Comparison of ENCODE assay signal across 30 cellular contexts in genomic region chr1:221923921-221924598, GRCh38.
DNase-seq lines count a peak whose midpoint lies in the region; FAIRE-seq and TF ChIP-seq lines count a peak whose summit lies in the region.
"Had no signal": no experiment of that assay in that cellular context is flagged by ENCODE, and none has a peak within 500 bp of the region (broad histone marks: within the 10 kb centered on the region; RNA-seq: fewer than 3 reads in every experiment).

No MANE protein-coding gene starts in this region.

- no peaks in the 10 kb centered on the region for H3K4me1 ChIP-seq in astrocyte (ENCODE audit: insufficient read depth, low read length)
- H3K4me1 ChIP-seq: SJCRH30, thyroid gland had no signal

- H3K4me1 Mint-ChIP-seq in astrocyte (ENCODE audit: low read depth, unreplicated experiment) (no peaks in the 10 kb centered on the region), type B pancreatic cell (ENCODE audit: unreplicated experiment) (peaks cover 4% of the 10 kb centered on the region)
- H3K4me1 Mint-ChIP-seq: naive thymus-derived CD4-positive, alpha-beta T cell; stimulated activated naive CD8-positive, alpha-beta T cell treated with anti-CD3 and anti-CD28 coated beads, Interleukin-15, amount 100 ng/mL, for 72 hours had no signal

- H3K4me3 Mint-ChIP-seq in astrocyte (ENCODE audit: unreplicated experiment) (no peak overlapping the region), type B pancreatic cell (no peak overlapping the region)
- H3K4me3 Mint-ChIP-seq: activated CD4-positive, alpha-beta memory T cell treated with anti-CD3 and anti-CD28 coated beads for 36 hours; CD4-positive, alpha-beta T cell; dendritic cell treated with granulocyte-macrophage colony-stimulating factor and Interleukin-4, amounts not matched to agents 40 ng/mL and 50 ng/mL, for 4 days; endodermal cell; mesothelial cell of epicardium; naive thymus-derived CD4-positive, alpha-beta T cell; stimulated activated naive CD8-positive, alpha-beta T cell treated with anti-CD3 and anti-CD28 coated beads, Interleukin-15, amount 100 ng/mL, for 72 hours had no signal

- no peaks in the 10 kb centered on the region for H3K36me3 ChIP-seq in astrocyte (ENCODE audit: insufficient read depth, low read length)
- H3K36me3 ChIP-seq: SJCRH30, thyroid gland had no signal

- H2AFZ ChIP-seq in astrocyte (ENCODE audit: low read depth, low read length) = no peak overlapping the region

- H3K36me3 Mint-ChIP-seq in astrocyte (ENCODE audit: low read depth, unreplicated experiment) = peaks cover 2% of the 10 kb centered on the region
- H3K36me3 Mint-ChIP-seq in type B pancreatic cell = no peaks in the 10 kb centered on the region
- H3K36me3 Mint-ChIP-seq: activated CD4-positive, alpha-beta memory T cell treated with anti-CD3 and anti-CD28 coated beads for 36 hours; mesothelial cell of epicardium; naive thymus-derived CD4-positive, alpha-beta T cell had no signal

- H3K9me3 Mint-ChIP-seq in astrocyte (ENCODE audit: unreplicated experiment) = no peaks in the 10 kb centered on the region
- H3K9me3 Mint-ChIP-seq in type B pancreatic cell = no peaks in the 10 kb centered on the region
- H3K9me3 Mint-ChIP-seq: activated CD4-positive, alpha-beta memory T cell treated with anti-CD3 and anti-CD28 coated beads for 36 hours; CD4-positive, alpha-beta T cell; dendritic cell treated with granulocyte-macrophage colony-stimulating factor and Interleukin-4, amounts not matched to agents 40 ng/mL and 50 ng/mL, for 4 days; endodermal cell; mesothelial cell of epicardium had no signal

- H3K9ac ChIP-seq in astrocyte (ENCODE audit: low read length) = no peak overlapping the region

- H3K27me3 ChIP-seq in astrocyte (ENCODE audit: insufficient read depth, low read length) = no peaks in the 10 kb centered on the region
- H3K27me3 ChIP-seq: thyroid gland had no signal

- no peak overlapping the region for H3K4me2 ChIP-seq in astrocyte (ENCODE audit: low read length)

- H3K4me3 ChIP-seq in AG09309 (ENCODE audit: control insufficient read depth, low read depth, low read length) (no peak overlapping the region), astrocyte (ENCODE audit: insufficient read depth, low read depth, low read length) (no peak overlapping the region)
- H3K4me3 ChIP-seq: SJCRH30, skin epidermis, thyroid gland had no signal

- DNase-seq in AG09309 (ENCODE audit: low read depth) (peak; percentile 71), GM04503 (ENCODE audit: low read depth) (peak; percentile 57), astrocyte (ENCODE audit: low read depth) (peak; percentile 22), myocyte (ENCODE audit: low read depth) (peak; percentile 19), NCI-H1105 treated with DMSO at 0.1 percent for 48 hours (lab: John Stamatoyannopoulos, UW) (no peak), type B pancreatic cell (ENCODE audit: extremely low spot score, unreplicated experiment) (no peak)
- no peak for DNase-seq in activated CD4-positive, CD25-positive, alpha-beta regulatory T cell treated with anti-CD3 and anti-CD28 coated beads, Interleukin-2, amount 50 U/mL, for 72 hours
- DNase-seq: activated CD4-positive, alpha-beta memory T cell treated with anti-CD3 and anti-CD28 coated beads for 36 hours; activated CD8-positive, alpha-beta memory T cell treated with anti-CD3 and anti-CD28 coated beads, Interleukin-2, amount 50 U/mL, for 4 hours; activated naive CD4-positive, alpha-beta T cell treated with anti-CD3 and anti-CD28 coated beads, Interleukin-2, amount 50 U/mL, for 16 hours; aorta; CD4-positive, alpha-beta T cell; central memory CD4-positive, alpha-beta T cell; endodermal cell; H7; islet precursor cell; KG1; naive thymus-derived CD4-positive, alpha-beta T cell; NCI-H1436 treated with DMSO at 0.1 percent for 48 hours; NCI-H2107; NCI-H446; NCI-H82; nucleus accumbens; SJCRH30; stimulated activated naive CD8-positive, alpha-beta T cell treated with anti-CD3 and anti-CD28 coated beads, Interleukin-15, amount 100 ng/mL, for 72 hours; thyroid gland had no signal

- no peaks in the 10 kb centered on the region for H3K9me3 ChIP-seq in astrocyte (ENCODE audit: insufficient read depth, low read depth, low read length)
- H3K9me3 ChIP-seq: thyroid gland had no signal

- H3K27ac Mint-ChIP-seq in astrocyte (ENCODE audit: unreplicated experiment) (no peak overlapping the region), type B pancreatic cell (no peak overlapping the region)
- H3K27ac Mint-ChIP-seq: activated CD4-positive, alpha-beta memory T cell treated with anti-CD3 and anti-CD28 coated beads for 36 hours; CD4-positive, alpha-beta T cell; dendritic cell treated with granulocyte-macrophage colony-stimulating factor and Interleukin-4, amounts not matched to agents 40 ng/mL and 50 ng/mL, for 4 days; endodermal cell; mesothelial cell of epicardium; naive thymus-derived CD4-positive, alpha-beta T cell; stimulated activated naive CD8-positive, alpha-beta T cell treated with anti-CD3 and anti-CD28 coated beads, Interleukin-15, amount 100 ng/mL, for 72 hours had no signal

- H4K20me1 ChIP-seq in astrocyte (ENCODE audit: insufficient read depth, low read length) = no peaks in the 10 kb centered on the region

- H3K27ac ChIP-seq in astrocyte (ENCODE audit: low read depth, low read length) = no peak overlapping the region
- H3K27ac ChIP-seq: SJCRH30, thyroid gland had no signal

- FAIRE-seq in astrocyte (lab: Jason Lieb, UNC) = no peak
- FAIRE-seq: D721Med had no signal

- no peaks in the 10 kb centered on the region for H3K79me2 ChIP-seq in astrocyte (ENCODE audit: insufficient read depth, low read length)

- no peak for TF ChIP-seq CTCF in AG09309 (IDR thresholded peaks at IDR 0.05; ENCODE audit: control insufficient read depth, insufficient read depth, low read depth, low read length, missing control alignments)
- no peak for TF ChIP-seq CTCF in astrocyte (IDR thresholded peaks at IDR 0.05; ENCODE audit: insufficient read depth, low read depth, low read length)
- no peak for TF ChIP-seq CTCF in type B pancreatic cell (conservative IDR thresholded peaks at IDR 0.05)

- H3K27me3 Mint-ChIP-seq in astrocyte (ENCODE audit: low read depth, unreplicated experiment) (no peaks in the 10 kb centered on the region), type B pancreatic cell (peaks cover under 1% of the 10 kb centered on the region)
- H3K27me3 Mint-ChIP-seq: activated CD4-positive, alpha-beta memory T cell treated with anti-CD3 and anti-CD28 coated beads for 36 hours; dendritic cell treated with granulocyte-macrophage colony-stimulating factor and Interleukin-4, amounts not matched to agents 40 ng/mL and 50 ng/mL, for 4 days had no signal

Comparison
In these comparisons a context has a peak if more than half of its experiments do, and no peak if none do; other contexts are left out.
1. DNase-seq: peak in AG09309 (single experiment), GM04503 (single experiment), astrocyte (single experiment) and myocyte (single experiment); none in NCI-H1105 treated with DMSO at 0.1 percent for 48 hours (single experiment), activated CD4-positive, CD25-positive, alpha-beta regulatory T cell treated with anti-CD3 and anti-CD28 coated beads, Interleukin-2, amount 50 U/mL, for 72 hours (single experiment) and type B pancreatic cell (single experiment).